Comparison of ENCODE assay signal across 14 cellular contexts in genomic region chr13:49084961-49085360, GRCh38.
A peak's percentile ranks its signal among the peaks of the same experiment; 100 is the strongest.
DNase-seq lines count a peak whose midpoint lies in the region; ATAC-seq and TF ChIP-seq lines count a peak whose summit lies in the region.
"Had no signal": no experiment of that assay in that cellular context is flagged by ENCODE, and none has a peak within 500 bp of the region (broad histone marks: within the 10 kb centered on the region; RNA-seq: fewer than 3 reads in every experiment).

No MANE protein-coding gene starts in this region.

- peaks cover 9% of the 10 kb centered on the region; the same call in 1 of the 2 replicates for H3K36me3 ChIP-seq in RWPE2 (ENCODE audit: low read depth)

- no peaks in the 10 kb centered on the region for H3K4me1 Mint-ChIP-seq in nephron progenitor cell
- H3K4me1 Mint-ChIP-seq in activated CD4-positive, alpha-beta T cell treated with anti-CD3 and anti-CD28 coated beads, Interleukin-2, amount 10 ng/mL, durations not matched to agents 7 days and 5 days = no peaks in the 10 kb centered on the region

- ATAC-seq in RWPE2 (ENCODE audit: low read depth) = no peak
- no peak for ATAC-seq in GM19455 (IDR thresholded peaks at IDR 0.05; ENCODE audit: unreplicated experiment)
- ATAC-seq: A549 had no signal

- no peaks in the 10 kb centered on the region for H3K9me3 Mint-ChIP-seq in nephron progenitor cell
- H3K9me3 Mint-ChIP-seq in activated CD4-positive, alpha-beta T cell treated with anti-CD3 and anti-CD28 coated beads, Interleukin-2, amount 10 ng/mL, durations not matched to agents 7 days and 5 days = peaks cover 2% of the 10 kb centered on the region
- H3K9me3 Mint-ChIP-seq: HFFc6 had no signal

- H3K27ac Mint-ChIP-seq in nephron progenitor cell = peak overlapping the region; percentile 14
- no peak overlapping the region for H3K27ac Mint-ChIP-seq in activated CD4-positive, alpha-beta T cell treated with anti-CD3 and anti-CD28 coated beads, Interleukin-2, amount 10 ng/mL, durations not matched to agents 7 days and 5 days
- H3K27ac Mint-ChIP-seq: HFFc6 had no signal

- H3K27me3 Mint-ChIP-seq in nephron progenitor cell (ENCODE audit: low read depth, poor library complexity) = no peaks in the 10 kb centered on the region
- H3K27me3 Mint-ChIP-seq in activated CD4-positive, alpha-beta T cell treated with anti-CD3 and anti-CD28 coated beads, Interleukin-2, amount 10 ng/mL, durations not matched to agents 7 days and 5 days = no peaks in the 10 kb centered on the region
- H3K27me3 Mint-ChIP-seq: CD4-positive, alpha-beta memory T cell had no signal

- H3K4me3 ChIP-seq in RWPE2 (ENCODE audit: severe bottlenecking) (no peak overlapping the region), epithelial cell of esophagus (ENCODE audit: low read length) (no peak overlapping the region), dorsolateral prefrontal cortex (no peak overlapping the region)
- H3K4me3 ChIP-seq: A549 had no signal

- CTCF ChIA-PET in activated CD4-positive, alpha-beta T cell treated with anti-CD3 and anti-CD28 coated beads, Interleukin-2, amount 10 ng/mL, durations not matched to agents 7 days and 5 days (lab: Charles Lee) = interaction anchor here (0.6 kb wide), 3 partner anchors 206 to 1101 kb away, joined by 3 to 4 read pairs (median 3); no protein-coding TSS in a partner anchor

- peaks cover 42% of the 10 kb centered on the region for H3K4me1 ChIP-seq in RWPE2 (ENCODE audit: insufficient read depth, poor library complexity, severe bottlenecking)
- H3K4me1 ChIP-seq: BE2C had no signal

- no peak for TF ChIP-seq CTCF in RWPE2 (IDR thresholded peaks at IDR 0.05; ENCODE audit: poor library complexity, severe bottlenecking)
- TF ChIP-seq CTCF in epithelial cell of esophagus (IDR thresholded peaks at IDR 0.05; ENCODE audit: insufficient read depth, low read depth, low read length, missing control alignments) = no peak
- no peak for TF ChIP-seq CTCF in nephron progenitor cell (IDR thresholded peaks at IDR 0.05)
- no peak for TF ChIP-seq CTCF in dorsolateral prefrontal cortex (IDR thresholded peaks at IDR 0.05 in 54 of 56, conservative IDR thresholded peaks at IDR 0.05 in 2 of 56; ENCODE audit: low read depth in 1 of 56, partially characterized antibody in 56 of 56)

- H3K27me3 ChIP-seq in RWPE2 (ENCODE audit: insufficient read depth, poor library complexity, severe bottlenecking) (no peaks in the 10 kb centered on the region), dorsolateral prefrontal cortex (no peaks in the 10 kb centered on the region)
- H3K27me3 ChIP-seq: BE2C had no signal

- H3K4me3 Mint-ChIP-seq in nephron progenitor cell = no peak overlapping the region
- H3K4me3 Mint-ChIP-seq in activated CD4-positive, alpha-beta T cell treated with anti-CD3 and anti-CD28 coated beads, Interleukin-2, amount 10 ng/mL, durations not matched to agents 7 days and 5 days = no peak overlapping the region
- H3K4me3 Mint-ChIP-seq: CD4-positive, alpha-beta memory T cell; HFFc6 had no signal

- POLR2A ChIA-PET in activated CD4-positive, alpha-beta T cell treated with anti-CD3 and anti-CD28 coated beads, Interleukin-2, amount 10 ng/mL, durations not matched to agents 7 days and 5 days (lab: Charles Lee) = no interaction called here

- intact Hi-C loops in dorsolateral prefrontal cortex (cut with DNase I) = no loop called here

- DNase-seq in RWPE2 (ENCODE audit: low spot score) (no peak), epithelial cell of esophagus (ENCODE audit: low read depth) (peak; percentile 71), nephron progenitor cell (no peak), dorsolateral prefrontal cortex (no peak)
- no peak for DNase-seq in activated CD4-positive, alpha-beta T cell treated with anti-CD3 and anti-CD28 coated beads, Interleukin-2, amount 10 ng/mL, durations not matched to agents 7 days and 5 days
- DNase-seq: BE2C; CD4-positive, alpha-beta memory T cell; DMS79 treated with DMSO at 0.1 percent for 48 hours; EL; HCEC 1CT; HFFc6 had no signal

- H3K36me3 Mint-ChIP-seq in nephron progenitor cell (ENCODE audit: low read depth) = peaks cover 44% of the 10 kb centered on the region
- H3K36me3 Mint-ChIP-seq in activated CD4-positive, alpha-beta T cell treated with anti-CD3 and anti-CD28 coated beads, Interleukin-2, amount 10 ng/mL, durations not matched to agents 7 days and 5 days (ENCODE audit: low read depth) = peaks cover 3% of the 10 kb centered on the region

- H3K9me3 ChIP-seq in RWPE2 (ENCODE audit: severe bottlenecking) = no peaks in the 10 kb centered on the region
- H3K9me3 ChIP-seq: A549, BE2C had no signal

- peak overlapping the region; percentile 43 for H3K27ac ChIP-seq in RWPE2 (ENCODE audit: poor library complexity, severe bottlenecking)
- H3K27ac ChIP-seq in dorsolateral prefrontal cortex = no peak overlapping the region
- H3K27ac ChIP-seq: A549, C4-2B had no signal
